Comparison of ENCODE assay signal across 11 cellular contexts in the genomic region with DNA sequence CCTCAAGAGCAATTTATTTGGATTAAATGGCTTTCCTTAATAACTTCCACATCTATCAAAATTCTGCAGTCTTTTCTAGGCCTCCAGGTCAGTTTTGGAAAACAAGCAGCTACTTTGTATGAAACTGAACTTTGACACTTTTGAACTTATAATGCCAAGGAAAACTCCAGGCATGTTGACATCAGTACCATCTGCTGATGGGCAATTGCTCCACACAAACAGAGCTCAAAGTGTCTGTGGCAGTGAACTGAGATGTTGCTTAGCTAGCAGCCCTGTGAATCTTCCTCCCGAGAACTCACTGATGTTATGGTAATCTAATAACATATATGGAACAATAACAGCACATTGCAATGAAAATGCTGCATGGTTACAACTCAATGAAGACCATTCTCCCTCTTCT.
"Had no signal": no experiment of that assay in that cellular context is flagged by ENCODE, and none has a peak within 500 bp of the region (broad histone marks: within the 10 kb centered on the region; RNA-seq: fewer than 3 reads in every experiment).

No MANE protein-coding gene starts in this region.

- H3K36me3 ChIP-seq: HAP-1 had no signal

- ATAC-seq: GM23338, HCT116 had no signal

- H2AFZ ChIP-seq: GM23248, GM23338 had no signal

- FAIRE-seq: H1, H54 had no signal

- H3K4me3 ChIP-seq: GM23248, GM23338, HAP-1 had no signal

- DNase-seq: GM23248, GOT3, H7, H9, HCEC 1CT, HFFc6 had no signal

- H3K27ac ChIP-seq: GM23248 had no signal

- H3K27ac Mint-ChIP-seq: GM23338, H9, HFFc6 had no signal

- H3K4me3 Mint-ChIP-seq: GM23338, H9, HFFc6 had no signal

- H3K9me3 ChIP-seq: HAP-1 had no signal

- H3K4me2 ChIP-seq: GM23338 had no signal

- H3K9ac ChIP-seq: GM23248 had no signal

- H3K9me3 Mint-ChIP-seq: GM23338, H9, HFFc6 had no signal
